Comparison of ENCODE assay signal across 8 cellular contexts in genomic region chr6:132512342-132512637, GRCh38. TPM values are rescaled to one million over a fixed set of nuclear protein-coding genes. Genes with fewer than 3 reads are reported as not detected.
DNase-seq lines count a peak whose midpoint lies in the region; FAIRE-seq and TF ChIP-seq lines count a peak whose summit lies in the region.

No MANE protein-coding gene starts in this region.

- no peaks in the 10 kb centered on the region for H3K9me3 ChIP-seq in kidney (ENCODE audit: control insufficient read depth in 1 of 2, low read length in 2 of 2)

- no peaks in the 10 kb centered on the region for H3K9me3 Mint-ChIP-seq in T-helper 1 cell treated with Interleukin-12 subunit alpha and Interleukin-12 subunit beta and Interleukin-4 antibody, amounts not matched to agents 30 μg/mL and 1 μg/mL, for 36 hours
- H3K9me3 Mint-ChIP-seq in activated T-helper 2 cell treated with anti-CD3 and anti-CD28 coated beads, Interferon-gamma antibody, Interleukin-2, Interleukin-4, amounts not matched to agents 10 μg/mL and 5 μg/mL and 100 μg/mL, durations not matched to agents 14 hours and 24 hours and 36 hours, result no peaks in the 10 kb centered on the region

- H3K4me1 Mint-ChIP-seq in T-helper 1 cell treated with Interleukin-12 subunit alpha and Interleukin-12 subunit beta and Interleukin-4 antibody, amounts not matched to agents 30 μg/mL and 1 μg/mL, for 36 hours (ENCODE audit: low read depth), result peaks cover 20% of the 10 kb centered on the region
- H3K4me1 Mint-ChIP-seq in activated T-helper 2 cell treated with anti-CD3 and anti-CD28 coated beads, Interferon-gamma antibody, Interleukin-2, Interleukin-4, amounts not matched to agents 10 μg/mL and 5 μg/mL and 100 μg/mL, durations not matched to agents 14 hours and 24 hours and 36 hours (ENCODE audit: low read depth), result peaks cover 24% of the 10 kb centered on the region

- peak overlapping the region; percentile 71 to 81 for H3K9ac ChIP-seq in kidney (ENCODE audit: low read length in 2 of 2)

- no peaks in the 10 kb centered on the region for H3K36me3 ChIP-seq in kidney (ENCODE audit: control insufficient read depth in 1 of 2, insufficient read depth in 2 of 2, low read length in 2 of 2)

- no peak for DNase-seq in T-helper 1 cell
- DNase-seq in activated T-helper 2 cell treated with anti-CD3 and anti-CD28 coated beads, Interferon-gamma antibody, Interleukin-2, Interleukin-4, amounts not matched to agents 10 μg/mL and 5 μg/mL and 100 μg/mL, durations not matched to agents 14 hours and 24 hours and 36 hours (ENCODE audit: low spot score), result no peak
- no peak for DNase-seq in kidney
- DNase-seq in T1000 (lab: John Stamatoyannopoulos, UW), result no peak
- no peak for DNase-seq in DMS53 treated with DMSO at 0.1 percent for 48 hours (lab: John Stamatoyannopoulos, UW; ENCODE audit: unreplicated experiment)
- DNase-seq in mucosa of gallbladder (ENCODE audit: low spot score), result no peak

- peaks cover 2% of the 10 kb centered on the region for H3K36me3 Mint-ChIP-seq in T-helper 1 cell treated with Interleukin-12 subunit alpha and Interleukin-12 subunit beta and Interleukin-4 antibody, amounts not matched to agents 30 μg/mL and 1 μg/mL, for 36 hours (ENCODE audit: low read depth)
- peaks cover 7% of the 10 kb centered on the region for H3K36me3 Mint-ChIP-seq in activated T-helper 2 cell treated with anti-CD3 and anti-CD28 coated beads, Interferon-gamma antibody, Interleukin-2, Interleukin-4, amounts not matched to agents 10 μg/mL and 5 μg/mL and 100 μg/mL, durations not matched to agents 14 hours and 24 hours and 36 hours (ENCODE audit: low read depth)

- peaks cover 2 to 22% of the 10 kb centered on the region in 2 donors for H3K4me1 ChIP-seq in kidney (ENCODE audit: control insufficient read depth in 1 of 2, insufficient read depth in 1 of 2, low read depth in 1 of 2, low read length in 2 of 2)

- H3K27ac Mint-ChIP-seq in T-helper 1 cell treated with Interleukin-12 subunit alpha and Interleukin-12 subunit beta and Interleukin-4 antibody, amounts not matched to agents 30 μg/mL and 1 μg/mL, for 36 hours, result peak overlapping the region; percentile 80
- no peak overlapping the region for H3K27ac Mint-ChIP-seq in activated T-helper 2 cell treated with anti-CD3 and anti-CD28 coated beads, Interferon-gamma antibody, Interleukin-2, Interleukin-4, amounts not matched to agents 10 μg/mL and 5 μg/mL and 100 μg/mL, durations not matched to agents 14 hours and 24 hours and 36 hours

- peaks cover 23% of the 10 kb centered on the region for H3K27me3 Mint-ChIP-seq in T-helper 1 cell treated with Interleukin-12 subunit alpha and Interleukin-12 subunit beta and Interleukin-4 antibody, amounts not matched to agents 30 μg/mL and 1 μg/mL, for 36 hours (ENCODE audit: low read depth)
- H3K27me3 Mint-ChIP-seq in activated T-helper 2 cell treated with anti-CD3 and anti-CD28 coated beads, Interferon-gamma antibody, Interleukin-2, Interleukin-4, amounts not matched to agents 10 μg/mL and 5 μg/mL and 100 μg/mL, durations not matched to agents 14 hours and 24 hours and 36 hours (ENCODE audit: low read depth), result peaks cover 20% of the 10 kb centered on the region

- peak overlapping the region; percentile 88 to 89 for H3K27ac ChIP-seq in kidney (ENCODE audit: low read depth in 2 of 2, low read length in 2 of 2)
- peak overlapping the region; percentile 40 for H3K27ac ChIP-seq in temporal lobe (ENCODE audit: low read depth, low read length)

- peak overlapping the region; percentile 88 to 93 for H3K4me3 ChIP-seq in kidney (ENCODE audit: low read length in 2 of 2)

- no peak for TF ChIP-seq CTCF in kidney (IDR thresholded peaks at IDR 0.05; ENCODE audit: borderline replicate concordance, extremely low read depth, insufficient read depth)

- no peak for FAIRE-seq in kidney (lab: Jason Lieb, UNC)

- intact Hi-C loops in activated T-helper 2 cell treated with anti-CD3 and anti-CD28 coated beads, Interferon-gamma antibody, Interleukin-2, Interleukin-4, amounts not matched to agents 10 μg/mL and 5 μg/mL and 100 μg/mL, durations not matched to agents 14 hours and 24 hours and 36 hours (cut with micrococcal nuclease), result loop anchor here (1.0 kb wide), 1 partner anchor 302 kb away; the partner anchor contains the start of gene RPS12
- intact Hi-C loops in kidney (cut with DNase I), result no loop called here

- peak overlapping the region; percentile 90 for H3K4me3 Mint-ChIP-seq in T-helper 1 cell treated with Interleukin-12 subunit alpha and Interleukin-12 subunit beta and Interleukin-4 antibody, amounts not matched to agents 30 μg/mL and 1 μg/mL, for 36 hours
- peak overlapping the region; percentile 86 for H3K4me3 Mint-ChIP-seq in activated T-helper 2 cell treated with anti-CD3 and anti-CD28 coated beads, Interferon-gamma antibody, Interleukin-2, Interleukin-4, amounts not matched to agents 10 μg/mL and 5 μg/mL and 100 μg/mL, durations not matched to agents 14 hours and 24 hours and 36 hours (ENCODE audit: low read depth)

RNA-seq across cellular contexts. Expression of gene STX7, which starts 0.6 kb away (rescaled TPM):
- 18.9 and 21.5 TPM in 2 replicates for total RNA-seq in activated T-helper 2 cell treated with anti-CD3 and anti-CD28 coated beads, Interferon-gamma antibody, Interleukin-2, Interleukin-4, amounts not matched to agents 10 μg/mL and 5 μg/mL and 100 μg/mL, durations not matched to agents 14 hours and 24 hours and 36 hours
- total RNA-seq in kidney (77.9 TPM), temporal lobe (52.4 TPM), mucosa of gallbladder (94.5 TPM)
- polyA plus RNA-seq in kidney (ENCODE audit: insufficient read depth, low read depth, low replicate concordance), result 27.4 TPM

RNA-seq across cellular contexts. Expression of gene TAAR9, which starts 25.8 kb away (rescaled TPM):
- not detected in 2 replicates for total RNA-seq in activated T-helper 2 cell treated with anti-CD3 and anti-CD28 coated beads, Interferon-gamma antibody, Interleukin-2, Interleukin-4, amounts not matched to agents 10 μg/mL and 5 μg/mL and 100 μg/mL, durations not matched to agents 14 hours and 24 hours and 36 hours
- total RNA-seq in kidney (not detected), temporal lobe (0.25 TPM), mucosa of gallbladder (not detected)
- not detected for polyA plus RNA-seq in kidney (ENCODE audit: insufficient read depth, low read depth, low replicate concordance)

RNA-seq across cellular contexts. Expression of gene TAAR8, which starts 40.2 kb away (rescaled TPM):
- total RNA-seq in activated T-helper 2 cell treated with anti-CD3 and anti-CD28 coated beads, Interferon-gamma antibody, Interleukin-2, Interleukin-4, amounts not matched to agents 10 μg/mL and 5 μg/mL and 100 μg/mL, durations not matched to agents 14 hours and 24 hours and 36 hours, result not detected in 2 replicates
- not detected for total RNA-seq in kidney
- polyA plus RNA-seq in kidney (ENCODE audit: insufficient read depth, low read depth, low replicate concordance), result not detected
- total RNA-seq in temporal lobe, result not detected
- not detected for total RNA-seq in mucosa of gallbladder

RNA-seq across cellular contexts. Expression of gene TAAR6, which starts 57.8 kb away (rescaled TPM):
- not detected in 2 replicates for total RNA-seq in activated T-helper 2 cell treated with anti-CD3 and anti-CD28 coated beads, Interferon-gamma antibody, Interleukin-2, Interleukin-4, amounts not matched to agents 10 μg/mL and 5 μg/mL and 100 μg/mL, durations not matched to agents 14 hours and 24 hours and 36 hours
- total RNA-seq in kidney (not detected), temporal lobe (not detected), mucosa of gallbladder (not detected)
- polyA plus RNA-seq in kidney (ENCODE audit: insufficient read depth, low read depth, low replicate concordance), result not detected
